26 cellular contexts compared by ENCODE assay signal in the genomic region with DNA sequence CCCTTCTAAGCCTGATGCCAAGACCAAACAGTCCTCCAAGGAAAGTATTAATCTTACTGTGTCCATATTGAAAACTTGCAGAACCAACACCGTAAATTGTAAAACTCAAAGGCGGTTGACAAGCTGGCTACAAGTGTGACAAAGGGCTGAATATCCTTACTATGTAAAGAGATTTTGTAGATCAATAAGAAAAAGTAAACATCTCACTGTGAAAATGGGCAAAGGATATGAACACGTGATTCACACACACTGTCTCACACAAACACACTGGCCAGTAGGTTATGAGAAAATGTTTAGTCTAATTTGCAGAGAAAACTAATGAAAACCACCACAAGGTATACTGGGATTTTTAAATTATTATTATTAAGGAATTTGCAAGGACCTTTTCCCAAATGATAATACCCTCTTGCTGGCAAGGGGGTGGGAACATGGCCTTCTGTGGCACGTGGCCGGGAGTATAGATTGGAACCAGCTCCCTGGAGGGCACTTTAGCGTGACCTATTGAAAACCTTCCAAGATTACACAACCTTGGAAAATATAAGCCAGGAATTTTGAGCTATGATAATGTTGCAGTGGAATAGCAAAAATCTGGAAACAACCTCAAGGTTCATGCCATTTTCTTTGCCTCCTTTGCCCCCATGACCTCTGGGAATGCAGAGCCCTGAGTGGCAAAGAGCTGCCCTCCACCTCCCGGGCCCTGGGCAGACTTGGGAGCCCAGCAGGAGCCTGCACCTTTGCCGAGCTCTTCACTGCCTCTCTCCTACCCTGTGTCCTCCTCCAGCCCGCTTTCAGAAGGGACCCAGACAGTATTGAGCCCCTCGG.
"Had no signal": no experiment of that assay in that cellular context is flagged by ENCODE, and none has a peak within 500 bp of the region (broad histone marks: within the 10 kb centered on the region; RNA-seq: fewer than 3 reads in every experiment).

No MANE protein-coding gene starts in this region.

- H3K27me3 ChIP-seq: upper lobe of left lung, vagina had no signal

- H3K36me3 ChIP-seq: thoracic aorta had no signal

- ATAC-seq: activated naive CD8-positive, alpha-beta T cell treated with anti-CD3 and anti-CD28 coated beads, Interleukin-2, amount 50 U/mL, for 24 hours; naive thymus-derived CD4-positive, alpha-beta T cell; stimulated activated effector memory CD8-positive, alpha-beta T cell treated with anti-CD3 and anti-CD28 coated beads, Interleukin-12 subunit alpha, Interleukin-12 subunit beta, amount 100 ng/mL, for 72 hours had no signal

- H3K27me3 Mint-ChIP-seq: activated CD4-positive, alpha-beta memory T cell treated with anti-CD3 and anti-CD28 coated beads, Interleukin-2, amount 10 ng/mL, durations not matched to agents 7 days and 5 days; activated CD4-positive, alpha-beta T cell treated with anti-CD3 and anti-CD28 coated beads, Interleukin-2, amount 10 ng/mL, durations not matched to agents 7 days and 5 days; stimulated activated naive CD8-positive, alpha-beta T cell treated with anti-CD3 and anti-CD28 coated beads, Interleukin-15, Interleukin-2, amounts not matched to agents 100 ng/mL and 50 ng/mL, for 24 hours had no signal

- H3K4me1 Mint-ChIP-seq: activated CD4-positive, alpha-beta memory T cell treated with anti-CD3 and anti-CD28 coated beads, Interleukin-2, amount 10 ng/mL, durations not matched to agents 7 days and 5 days; activated CD4-positive, alpha-beta T cell treated with anti-CD3 and anti-CD28 coated beads, Interleukin-2, amount 10 ng/mL, durations not matched to agents 7 days and 5 days; activated naive CD4-positive, alpha-beta T cell treated with anti-CD3 and anti-CD28 coated beads, Interleukin-2, amount 50 U/mL, for 24 hours; activated naive CD8-positive, alpha-beta T cell treated with anti-CD3 and anti-CD28 coated beads, Interleukin-2, amount 50 U/mL, for 24 hours; naive thymus-derived CD4-positive, alpha-beta T cell; neural crest cell; stimulated activated effector memory CD8-positive, alpha-beta T cell treated with anti-CD3 and anti-CD28 coated beads, Interleukin-12 subunit alpha, Interleukin-12 subunit beta, amount 100 ng/mL, for 72 hours had no signal

- H3K9me3 ChIP-seq: thoracic aorta, upper lobe of left lung, vagina had no signal

- H3K9me3 Mint-ChIP-seq: activated CD4-positive, alpha-beta memory T cell treated with anti-CD3 and anti-CD28 coated beads, Interleukin-2, amount 10 ng/mL, durations not matched to agents 7 days and 5 days; activated CD4-positive, alpha-beta T cell treated with anti-CD3 and anti-CD28 coated beads, Interleukin-2, amount 10 ng/mL, durations not matched to agents 7 days and 5 days; activated naive CD4-positive, alpha-beta T cell treated with anti-CD3 and anti-CD28 coated beads, Interleukin-2, amount 50 U/mL, for 24 hours; activated naive CD8-positive, alpha-beta T cell treated with anti-CD3 and anti-CD28 coated beads, Interleukin-2, amount 50 U/mL, for 24 hours; activated T-helper 2 cell treated with anti-CD3 and anti-CD28 coated beads, Interferon-gamma antibody, Interleukin-2, Interleukin-4, amounts not matched to agents 10 μg/mL and 5 μg/mL and 100 μg/mL, durations not matched to agents 14 hours and 24 hours and 36 hours; dendritic cell treated with granulocyte-macrophage colony-stimulating factor and Interleukin-4, amounts not matched to agents 40 ng/mL and 50 ng/mL, for 4 days; endodermal cell; memory B cell; neural crest cell; stimulated activated effector memory CD8-positive, alpha-beta T cell treated with anti-CD3 and anti-CD28 coated beads, Interleukin-12 subunit alpha, Interleukin-12 subunit beta, amount 100 ng/mL, for 72 hours; stimulated activated naive CD8-positive, alpha-beta T cell treated with anti-CD3 and anti-CD28 coated beads, Interleukin-15, Interleukin-2, amounts not matched to agents 100 ng/mL and 50 ng/mL, for 24 hours had no signal

- H3K27ac ChIP-seq: thoracic aorta, vagina had no signal

- H3K36me3 Mint-ChIP-seq: activated naive CD4-positive, alpha-beta T cell treated with anti-CD3 and anti-CD28 coated beads, Interleukin-2, amount 50 U/mL, for 24 hours; memory B cell; naive thymus-derived CD4-positive, alpha-beta T cell; stimulated activated effector memory CD8-positive, alpha-beta T cell treated with anti-CD3 and anti-CD28 coated beads, Interleukin-12 subunit alpha, Interleukin-12 subunit beta, amount 100 ng/mL, for 72 hours had no signal

- H3K27ac Mint-ChIP-seq: activated CD4-positive, alpha-beta memory T cell treated with anti-CD3 and anti-CD28 coated beads, Interleukin-2, amount 10 ng/mL, durations not matched to agents 7 days and 5 days; activated CD4-positive, alpha-beta T cell treated with anti-CD3 and anti-CD28 coated beads, Interleukin-2, amount 10 ng/mL, durations not matched to agents 7 days and 5 days; activated naive CD4-positive, alpha-beta T cell treated with anti-CD3 and anti-CD28 coated beads, Interleukin-2, amount 50 U/mL, for 24 hours; activated naive CD8-positive, alpha-beta T cell treated with anti-CD3 and anti-CD28 coated beads, Interleukin-2, amount 50 U/mL, for 24 hours; activated T-helper 2 cell treated with anti-CD3 and anti-CD28 coated beads, Interferon-gamma antibody, Interleukin-2, Interleukin-4, amounts not matched to agents 10 μg/mL and 5 μg/mL and 100 μg/mL, durations not matched to agents 14 hours and 24 hours and 36 hours; dendritic cell treated with granulocyte-macrophage colony-stimulating factor and Interleukin-4, amounts not matched to agents 40 ng/mL and 50 ng/mL, for 4 days; endodermal cell; memory B cell; naive thymus-derived CD4-positive, alpha-beta T cell; stimulated activated effector memory CD8-positive, alpha-beta T cell treated with anti-CD3 and anti-CD28 coated beads, Interleukin-12 subunit alpha, Interleukin-12 subunit beta, amount 100 ng/mL, for 72 hours; stimulated activated naive CD8-positive, alpha-beta T cell treated with anti-CD3 and anti-CD28 coated beads, Interleukin-15, Interleukin-2, amounts not matched to agents 100 ng/mL and 50 ng/mL, for 24 hours had no signal

- DNase-seq: activated CD4-positive, alpha-beta memory T cell treated with anti-CD3 and anti-CD28 coated beads, Interleukin-2, amount 10 ng/mL, durations not matched to agents 7 days and 5 days; activated CD4-positive, alpha-beta T cell treated with anti-CD3 and anti-CD28 coated beads for 1 hour; activated CD4-positive, alpha-beta T cell treated with anti-CD3 and anti-CD28 coated beads, Interleukin-2, amount 10 ng/mL, durations not matched to agents 7 days and 5 days; activated CD8-positive, alpha-beta memory T cell treated with anti-CD3 and anti-CD28 coated beads, Interleukin-2, amount 50 U/mL, for 48 hours; activated naive CD8-positive, alpha-beta T cell treated with anti-CD3 and anti-CD28 coated beads, Interleukin-2, amount 50 U/mL, for 24 hours; activated T-cell treated with anti-CD3 and anti-CD28 coated beads, Interleukin-2, amount 50 U/mL, for 48 hours; amygdala; endodermal cell; foreskin melanocyte; midbrain; naive thymus-derived CD4-positive, alpha-beta T cell; occipital lobe; stimulated activated CD4-positive, alpha-beta T cell treated with anti-CD3 and anti-CD28 coated beads, Interleukin-12 subunit alpha, Interleukin-12 subunit beta, amount 100 ng/mL, for 4 hours; stimulated activated CD4-positive, alpha-beta T cell treated with anti-CD3 and anti-CD28 coated beads, Interleukin-4, amount 100 ng/mL, for 24 hours; T-helper 2 cell had no signal

- H3K4me3 ChIP-seq: skin epidermis, thoracic aorta, upper lobe of left lung, vagina had no signal

- H3K4me3 Mint-ChIP-seq: activated CD4-positive, alpha-beta memory T cell treated with anti-CD3 and anti-CD28 coated beads, Interleukin-2, amount 10 ng/mL, durations not matched to agents 7 days and 5 days; activated CD4-positive, alpha-beta T cell treated with anti-CD3 and anti-CD28 coated beads, Interleukin-2, amount 10 ng/mL, durations not matched to agents 7 days and 5 days; activated naive CD4-positive, alpha-beta T cell treated with anti-CD3 and anti-CD28 coated beads, Interleukin-2, amount 50 U/mL, for 24 hours; activated naive CD8-positive, alpha-beta T cell treated with anti-CD3 and anti-CD28 coated beads, Interleukin-2, amount 50 U/mL, for 24 hours; dendritic cell treated with granulocyte-macrophage colony-stimulating factor and Interleukin-4, amounts not matched to agents 40 ng/mL and 50 ng/mL, for 4 days; endodermal cell; memory B cell; naive thymus-derived CD4-positive, alpha-beta T cell; neural crest cell; stimulated activated effector memory CD8-positive, alpha-beta T cell treated with anti-CD3 and anti-CD28 coated beads, Interleukin-12 subunit alpha, Interleukin-12 subunit beta, amount 100 ng/mL, for 72 hours; stimulated activated naive CD8-positive, alpha-beta T cell treated with anti-CD3 and anti-CD28 coated beads, Interleukin-15, Interleukin-2, amounts not matched to agents 100 ng/mL and 50 ng/mL, for 24 hours had no signal
